15 cellular contexts compared by ENCODE assay signal in genomic region chr22:30214703-30215405, GRCh38. TPM values are rescaled to one million over a fixed set of nuclear protein-coding genes. Genes with fewer than 3 reads are reported as not detected.
DNase-seq lines count a peak whose midpoint lies in the region; ATAC-seq and TF ChIP-seq lines count a peak whose summit lies in the region.
"Had no signal": no experiment of that assay in that cellular context is flagged by ENCODE, and none has a peak within 500 bp of the region (broad histone marks: within the 10 kb centered on the region; RNA-seq: fewer than 3 reads in every experiment).

No MANE protein-coding gene starts in this region.

- CTCF ChIA-PET in Caco-2 (lab: Charles Lee) = interaction anchor here (1.2 kb wide), 1 partner anchor 73 kb away, joined by 4 read pairs; no protein-coding TSS in a partner anchor

- no peak for TF ChIP-seq CTCF in Caco-2 (IDR thresholded peaks at IDR 0.05; ENCODE audit: insufficient read depth in 1 of 2, low read depth in 1 of 2, low read length in 1 of 2, severe bottlenecking in 1 of 2, unreplicated experiment in 1 of 2)

- H3K27ac Mint-ChIP-seq in Caco-2 (ENCODE audit: unreplicated experiment) = peak overlapping the region; percentile 84

- no peak for TF ChIP-seq POLR2A in erythroblast (IDR thresholded peaks at IDR 0.05; ENCODE audit: low read length)

- no peaks in the 10 kb centered on the region for H3K27me3 Mint-ChIP-seq in Caco-2 (ENCODE audit: insufficient read depth, unreplicated experiment)

- H3K9me3 Mint-ChIP-seq in Caco-2 (ENCODE audit: unreplicated experiment) = no peaks in the 10 kb centered on the region

- BruUV-seq in Caco-2 (replicated peaks; lab: Mats Ljungman, UMichigan) = no TSS peak

- POLR2A ChIA-PET in Caco-2 (lab: Charles Lee) = no interaction called here

- H3K4me1 ChIP-seq in Caco-2 = peaks cover 50% of the 10 kb centered on the region

- H3K36me3 Mint-ChIP-seq in Caco-2 (ENCODE audit: insufficient read depth, unreplicated experiment) = peaks cover 5% of the 10 kb centered on the region

- no peaks in the 10 kb centered on the region for H3K27me3 ChIP-seq in Caco-2 (replicated peaks; ENCODE audit: control insufficient read depth, insufficient read depth, low read length)

- DNase-seq in NCI-H2196 (lab: John Stamatoyannopoulos, UW; ENCODE audit: unreplicated experiment) (peak; percentile 7), NCI-H2196 treated with DMSO at 0.1 percent for 48 hours (lab: John Stamatoyannopoulos, UW; ENCODE audit: unreplicated experiment) (no peak), Caco-2 (no peak), NCI-H345 treated with DMSO at 0.1 percent for 48 hours (lab: John Stamatoyannopoulos, UW; ENCODE audit: unreplicated experiment) (peak; percentile 4), erythroblast (lab: John Stamatoyannopoulos, UW) (peak; percentile 37 to 59), EL (no peak)
- no peak for DNase-seq in activated T-cell treated with anti-CD3 and anti-CD28 coated beads, Interleukin-2, amount 50 U/mL, for 48 hours
- DNase-seq: central memory CD4-positive, alpha-beta T cell; mesendoderm; NCI-H526; SIG-M5; small intestine had no signal

- intact Hi-C loops in Caco-2 (cut with micrococcal nuclease; ENCODE audit: unreplicated experiment) = no loop called here

- no peaks in the 10 kb centered on the region for H3K9me3 ChIP-seq in Caco-2

- peaks cover 45% of the 10 kb centered on the region for H3K4me1 Mint-ChIP-seq in Caco-2 (ENCODE audit: low read depth, unreplicated experiment)

- H3K36me3 ChIP-seq in Caco-2 (ENCODE audit: control insufficient read depth, insufficient read depth, low read length) = no peaks in the 10 kb centered on the region

- H3K4me3 ChIP-seq in Caco-2 (ENCODE audit: low read depth, low read length) = no peak overlapping the region

- ATAC-seq in GM19324 (IDR thresholded peaks at IDR 0.05; ENCODE audit: low FRiP score, unreplicated experiment) = no peak

- no peak overlapping the region for H3K4me3 Mint-ChIP-seq in Caco-2 (ENCODE audit: unreplicated experiment)

RNA-seq across cellular contexts. Expression of gene LIF, which starts 31.7 kb away (rescaled TPM):
- 8.0 and 9.7 TPM in 2 replicates for total RNA-seq in Caco-2 (2022)
- total RNA-seq: frontal cortex had no signal

RNA-seq across cellular contexts. Expression of gene OSM, which starts 51.8 kb away (rescaled TPM):
- total RNA-seq in Caco-2 (2022) = not detected in 2 replicates
- total RNA-seq: M059J had no signal

Comparison
In these comparisons a context has a peak if more than half of its experiments do, and no peak if none do; other contexts are left out.
1. DNase-seq: peak in NCI-H2196 (single experiment), NCI-H345 treated with DMSO at 0.1 percent for 48 hours (single experiment) and erythroblast (2 of 2); none in NCI-H2196 treated with DMSO at 0.1 percent for 48 hours (single experiment), Caco-2 (0 of 2), activated T-cell treated with anti-CD3 and anti-CD28 coated beads, Interleukin-2, amount 50 U/mL, for 48 hours (0 of 2) and EL (single experiment).